Comparison of ENCODE assay signal across 9 cellular contexts in genomic region chr1:230073371-230074035, GRCh38. TPM values are rescaled to one million over a fixed set of nuclear protein-coding genes. Genes with fewer than 3 reads are reported as not detected.
A peak's percentile ranks its signal among the peaks of the same experiment; 100 is the strongest.
DNase-seq lines count a peak whose midpoint lies in the region; ATAC-seq, FAIRE-seq and TF ChIP-seq lines count a peak whose summit lies in the region.
"Had no signal": no experiment of that assay in that cellular context is flagged by ENCODE, and none has a peak within 500 bp of the region (broad histone marks: within the 10 kb centered on the region; RNA-seq: fewer than 3 reads in every experiment).

No MANE protein-coding gene starts in this region.

- no peak for TF ChIP-seq CTCF in ascending aorta (IDR thresholded peaks at IDR 0.05)
- no peak for TF ChIP-seq CTCF in mucosa of descending colon (IDR thresholded peaks at IDR 0.05)

- H3K27ac ChIP-seq in ascending aorta, result peak overlapping the region; percentile 47 to 62

- TF ChIP-seq POLR2A in H54 (IDR thresholded peaks at IDR 0.05; ENCODE audit: low read depth, low read length), result no peak

- ATAC-seq in GM19452 (IDR thresholded peaks at IDR 0.05; ENCODE audit: unreplicated experiment) (no peak), mucosa of descending colon (no peak)

- H3K27me3 ChIP-seq in ascending aorta, result no peaks in the 10 kb centered on the region

- H3K36me3 ChIP-seq in ascending aorta, result no peaks in the 10 kb centered on the region
- H3K36me3 ChIP-seq in mucosa of descending colon (ENCODE audit: low read depth), result no peaks in the 10 kb centered on the region

- H3K9me3 ChIP-seq in ascending aorta (no peaks in the 10 kb centered on the region), mucosa of descending colon (no peaks in the 10 kb centered on the region)

- intact Hi-C loops in ascending aorta (cut with DNase I), result no loop called here
- intact Hi-C loops in mucosa of descending colon (cut with DNase I, micrococcal nuclease), result no loop called here

- H3K4me3 ChIP-seq in ascending aorta (peak overlapping the region in 1 of 2 donors; percentile 13), mucosa of descending colon (no peak overlapping the region)

- H3K4me1 ChIP-seq in ascending aorta (peaks cover 15 to 73% of the 10 kb centered on the region in 2 donors), mucosa of descending colon (ENCODE audit: low read depth) (peaks cover 12% of the 10 kb centered on the region)

- peak; percentile 79 for DNase-seq in A172 (ENCODE audit: low spot score)
- DNase-seq in H54 (ENCODE audit: insufficient read length, low spot score), result peak; percentile 61
- DNase-seq in ascending aorta (ENCODE audit: low spot score in 2 of 2), result no peak
- DNase-seq in iris pigment epithelial cell (ENCODE audit: low read depth), result peak; percentile 85
- no peak for DNase-seq in activated CD4-positive, CD25-positive, alpha-beta regulatory T cell (lab: John Stamatoyannopoulos, UW)
- no peak for DNase-seq in mucosa of descending colon
- no peak for DNase-seq in HT-29 (ENCODE audit: low spot score)
- DNase-seq: cortex of kidney had no signal

- no peak for FAIRE-seq in H54 (lab: Jason Lieb, UNC)

RNA-seq across cellular contexts. Expression of gene GALNT2, which starts 6.5 kb away (rescaled TPM):
- total RNA-seq in A172 (2014; rRNA removed; shearing (Covaris generic)), result 79.8 and 84.9 TPM in 2 replicates
- total RNA-seq in ascending aorta, result 129 TPM
- total RNA-seq in mucosa of descending colon, result 10 to 100 TPM; 29.5 to 59.1 (median 55.2) TPM
- 23.6 and 25.5 TPM in 2 replicates for total RNA-seq in HT-29 (2014; rRNA removed; shearing (Covaris generic))

Comparison
In these comparisons a context has a peak if more than half of its experiments do, and no peak if none do; other contexts are left out.
1. DNase-seq: peak in A172 (single experiment), H54 (single experiment) and iris pigment epithelial cell (single experiment); none in ascending aorta (0 of 2), activated CD4-positive, CD25-positive, alpha-beta regulatory T cell (0 of 4), mucosa of descending colon (0 of 3) and HT-29 (single experiment).